In the genomic region with DNA sequence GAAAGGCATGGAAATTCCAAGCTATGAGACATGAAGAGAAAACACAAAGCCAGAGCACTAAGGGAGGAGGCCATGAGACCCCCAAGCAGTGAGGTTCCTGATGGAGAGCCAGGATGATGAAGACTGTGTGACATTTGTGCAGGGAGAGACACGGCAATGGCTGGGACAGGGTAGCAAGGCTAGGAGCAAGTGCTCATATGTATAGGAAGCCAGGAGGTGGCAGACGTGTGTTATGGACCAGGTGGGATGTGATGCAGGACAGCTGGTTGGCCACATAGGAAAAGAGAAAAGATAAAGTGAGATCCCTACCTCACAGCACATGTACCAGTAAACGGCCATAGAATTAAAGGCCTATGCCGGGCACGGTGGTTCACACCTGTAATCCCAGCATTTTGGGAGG, we compare ENCODE assay signal across 28 cellular contexts.
DNase-seq lines count a peak whose midpoint lies in the region; ATAC-seq and TF ChIP-seq lines count a peak whose summit lies in the region.
"Had no signal": no experiment of that assay in that cellular context is flagged by ENCODE, and none has a peak within 500 bp of the region (broad histone marks: within the 10 kb centered on the region; RNA-seq: fewer than 3 reads in every experiment).

No MANE protein-coding gene starts in this region.

- H4K20me1 ChIP-seq in OCI-LY3 (ENCODE audit: insufficient read depth, low read length) = no peaks in the 10 kb centered on the region

- POLR2A ChIA-PET in activated CD4-positive, alpha-beta T cell treated with anti-CD3 and anti-CD28 coated beads for 36 hours (lab: Charles Lee) = no interaction called here

- intact Hi-C loops in activated CD4-positive, alpha-beta T cell treated with anti-CD3 and anti-CD28 coated beads for 36 hours (cut with DNase I, micrococcal nuclease) = no loop called here
- intact Hi-C loops in activated CD4-positive, alpha-beta T cell treated with anti-CD3 and anti-CD28 coated beads, Interleukin-2, amount 10 ng/mL, durations not matched to agents 24 days and 14 days (cut with micrococcal nuclease) = loop anchor here (10.0 kb wide), 1 partner anchor 46 kb away; no protein-coding TSS in a partner anchor
- intact Hi-C loops in dorsolateral prefrontal cortex (cut with DNase I) = loop anchor here (5.0 kb wide), 1 partner anchor 44 kb away; no protein-coding TSS in a partner anchor

- no peak overlapping the region for H3K4me3 ChIP-seq in OCI-LY3 (ENCODE audit: low read length)
- no peak overlapping the region for H3K4me3 ChIP-seq in dorsolateral prefrontal cortex
- H3K4me3 ChIP-seq: ovary, SJSA1, skin epidermis had no signal

- H3K27ac Mint-ChIP-seq in activated CD4-positive, alpha-beta T cell treated with anti-CD3 and anti-CD28 coated beads for 36 hours = no peak overlapping the region
- no peak overlapping the region for H3K27ac Mint-ChIP-seq in activated CD4-positive, alpha-beta T cell treated with anti-CD3 and anti-CD28 coated beads, Interleukin-2, amount 10 ng/mL, durations not matched to agents 24 days and 14 days
- H3K27ac Mint-ChIP-seq: activated T-cell treated with anti-CD3 and anti-CD28 coated beads, Interleukin-2, amount 50 U/mL, for 24 hours; CD14-positive monocyte; HFFc6; nephron progenitor cell; stimulated activated memory B cell treated with anti-CD40 and anti-IgM and Interleukin-4, amounts not matched to agents 10 μg/mL and 1 μg/mL and 100 μg/mL, for 72 hours; T-cell; type B pancreatic cell had no signal

- no peaks in the 10 kb centered on the region for H3K9me3 ChIP-seq in OCI-LY3 (ENCODE audit: insufficient read depth, low read length)
- H3K9me3 ChIP-seq: Caco-2, ovary, SJSA1 had no signal

- no peak for ATAC-seq in activated CD4-positive, alpha-beta T cell treated with anti-CD3 and anti-CD28 coated beads for 36 hours
- ATAC-seq in HG03097 (IDR thresholded peaks at IDR 0.05; ENCODE audit: low FRiP score, unreplicated experiment) (no peak), HG02763 (IDR thresholded peaks at IDR 0.05; ENCODE audit: unreplicated experiment) (no peak), HG02973 (IDR thresholded peaks at IDR 0.05; ENCODE audit: unreplicated experiment) (no peak)
- ATAC-seq: left colon; stimulated activated memory B cell treated with anti-CD40 and anti-IgM and Interleukin-4, amounts not matched to agents 10 μg/mL and 1 μg/mL and 100 μg/mL, for 72 hours; T-cell had no signal

- CTCF ChIA-PET in activated CD4-positive, alpha-beta T cell treated with anti-CD3 and anti-CD28 coated beads for 36 hours (lab: Charles Lee) = interaction anchor here (0.6 to 0.7 kb wide), 2 partner anchors 138 to 176 kb away, joined by 3 read pairs; no protein-coding TSS in a partner anchor

- H3K4me3 Mint-ChIP-seq in activated CD4-positive, alpha-beta T cell treated with anti-CD3 and anti-CD28 coated beads for 36 hours = no peak overlapping the region
- no peak overlapping the region for H3K4me3 Mint-ChIP-seq in activated CD4-positive, alpha-beta T cell treated with anti-CD3 and anti-CD28 coated beads, Interleukin-2, amount 10 ng/mL, durations not matched to agents 24 days and 14 days
- H3K4me3 Mint-ChIP-seq: activated T-cell treated with anti-CD3 and anti-CD28 coated beads, Interleukin-2, amount 50 U/mL, for 24 hours; CD14-positive monocyte; HFFc6; nephron progenitor cell; stimulated activated memory B cell treated with anti-CD40 and anti-IgM and Interleukin-4, amounts not matched to agents 10 μg/mL and 1 μg/mL and 100 μg/mL, for 72 hours; T-cell; type B pancreatic cell had no signal

- H3K4me2 ChIP-seq in OCI-LY3 (ENCODE audit: low read length) = no peak overlapping the region

- peaks cover 10% of the 10 kb centered on the region for H3K36me3 Mint-ChIP-seq in activated CD4-positive, alpha-beta T cell treated with anti-CD3 and anti-CD28 coated beads for 36 hours (ENCODE audit: low read depth)
- no peaks in the 10 kb centered on the region for H3K36me3 Mint-ChIP-seq in activated CD4-positive, alpha-beta T cell treated with anti-CD3 and anti-CD28 coated beads, Interleukin-2, amount 10 ng/mL, durations not matched to agents 24 days and 14 days (ENCODE audit: low read depth)
- H3K36me3 Mint-ChIP-seq: CD14-positive monocyte; stimulated activated memory B cell treated with anti-CD40 and anti-IgM and Interleukin-4, amounts not matched to agents 10 μg/mL and 1 μg/mL and 100 μg/mL, for 72 hours had no signal

- H3K9ac ChIP-seq in OCI-LY3 (ENCODE audit: low read length) = no peak overlapping the region

- no peaks in the 10 kb centered on the region for H3K36me3 ChIP-seq in OCI-LY3 (replicated peaks; ENCODE audit: low read depth, low read length)
- H3K36me3 ChIP-seq: ovary, SJSA1 had no signal

- peaks cover 39% of the 10 kb centered on the region for H3K4me1 Mint-ChIP-seq in activated CD4-positive, alpha-beta T cell treated with anti-CD3 and anti-CD28 coated beads for 36 hours
- H3K4me1 Mint-ChIP-seq in activated CD4-positive, alpha-beta T cell treated with anti-CD3 and anti-CD28 coated beads, Interleukin-2, amount 10 ng/mL, durations not matched to agents 24 days and 14 days = peaks cover 5% of the 10 kb centered on the region
- H3K4me1 Mint-ChIP-seq: stimulated activated memory B cell treated with anti-CD40 and anti-IgM and Interleukin-4, amounts not matched to agents 10 μg/mL and 1 μg/mL and 100 μg/mL, for 72 hours had no signal

- H2AFZ ChIP-seq in OCI-LY3 (ENCODE audit: low read depth, low read length) = no peak overlapping the region

- peaks cover 24% of the 10 kb centered on the region for H3K4me1 ChIP-seq in OCI-LY3 (ENCODE audit: low read length)
- H3K4me1 ChIP-seq: Caco-2, SJSA1 had no signal

- DNase-seq in activated CD4-positive, alpha-beta T cell treated with anti-CD3 and anti-CD28 coated beads for 36 hours = peak; percentile 23
- DNase-seq in activated CD4-positive, alpha-beta T cell treated with anti-CD3 and anti-CD28 coated beads, Interleukin-2, amount 10 ng/mL, durations not matched to agents 24 days and 14 days = no peak
- DNase-seq in dorsolateral prefrontal cortex (no peak), superior temporal gyrus (ENCODE audit: extremely low spot score) (peak; percentile 27)
- DNase-seq: 8988T; activated CD4-positive, alpha-beta T cell treated with anti-CD3 and anti-CD28 coated beads, Interleukin-2, amount 50 U/mL, for 1 hour; activated gamma-delta T cell; activated T-cell treated with anti-CD3 and anti-CD28 coated beads, Interleukin-2, amount 50 U/mL, for 24 hours; DMS53; HFFc6; left colon; NCI-H1436; NCI-H2081 treated with DMSO at 0.1 percent for 48 hours; NCI-H82; nephron progenitor cell; ovary; RPMI8226; T-cell had no signal

- no peak overlapping the region for H3K27ac ChIP-seq in OCI-LY3 (ENCODE audit: low read length)
- H3K27ac ChIP-seq in dorsolateral prefrontal cortex = peak overlapping the region in 41 of 59 donors; percentile 55 to 99 (median 96)
- H3K27ac ChIP-seq: ovary, SJSA1, skin epidermis had no signal

- TF ChIP-seq CTCF in OCI-LY3 (IDR thresholded peaks at IDR 0.05; ENCODE audit: low read depth, low read length) (peak; percentile 55), dorsolateral prefrontal cortex (IDR thresholded peaks at IDR 0.05 in 54 of 56, conservative IDR thresholded peaks at IDR 0.05 in 2 of 56; ENCODE audit: low read depth in 1 of 56, partially characterized antibody in 56 of 56) (peak in 7 of 56 donors; percentile 7 to 26 (median 14))

- H3K79me2 ChIP-seq in OCI-LY3 (ENCODE audit: low read length) = no peaks in the 10 kb centered on the region

- no peaks in the 10 kb centered on the region for H3K9me3 Mint-ChIP-seq in activated CD4-positive, alpha-beta T cell treated with anti-CD3 and anti-CD28 coated beads for 36 hours (ENCODE audit: low read depth)
- H3K9me3 Mint-ChIP-seq in activated CD4-positive, alpha-beta T cell treated with anti-CD3 and anti-CD28 coated beads, Interleukin-2, amount 10 ng/mL, durations not matched to agents 24 days and 14 days = no peaks in the 10 kb centered on the region
- H3K9me3 Mint-ChIP-seq: activated T-cell treated with anti-CD3 and anti-CD28 coated beads, Interleukin-2, amount 50 U/mL, for 24 hours; HFFc6; stimulated activated memory B cell treated with anti-CD40 and anti-IgM and Interleukin-4, amounts not matched to agents 10 μg/mL and 1 μg/mL and 100 μg/mL, for 72 hours; T-cell; type B pancreatic cell had no signal

- no peaks in the 10 kb centered on the region for H3K27me3 Mint-ChIP-seq in activated CD4-positive, alpha-beta T cell treated with anti-CD3 and anti-CD28 coated beads for 36 hours
- no peaks in the 10 kb centered on the region for H3K27me3 Mint-ChIP-seq in activated CD4-positive, alpha-beta T cell treated with anti-CD3 and anti-CD28 coated beads, Interleukin-2, amount 10 ng/mL, durations not matched to agents 24 days and 14 days
- H3K27me3 Mint-ChIP-seq: activated T-cell treated with anti-CD3 and anti-CD28 coated beads, Interleukin-2, amount 50 U/mL, for 24 hours; T-cell; type B pancreatic cell had no signal

- H3K27me3 ChIP-seq in OCI-LY3 (ENCODE audit: low read depth, low read length) (no peaks in the 10 kb centered on the region), dorsolateral prefrontal cortex (no peaks in the 10 kb centered on the region)
- H3K27me3 ChIP-seq: ovary, SJSA1 had no signal

Comparison
In these comparisons a context has a peak if more than half of its experiments do, and no peak if none do; other contexts are left out.
1. DNase-seq: peak in activated CD4-positive, alpha-beta T cell treated with anti-CD3 and anti-CD28 coated beads for 36 hours (single experiment) and superior temporal gyrus (single experiment); none in activated CD4-positive, alpha-beta T cell treated with anti-CD3 and anti-CD28 coated beads, Interleukin-2, amount 10 ng/mL, durations not matched to agents 24 days and 14 days (single experiment) and dorsolateral prefrontal cortex (0 of 10).
2. intact Hi-C loops: an anchor here in activated CD4-positive, alpha-beta T cell treated with anti-CD3 and anti-CD28 coated beads, Interleukin-2, amount 10 ng/mL, durations not matched to agents 24 days and 14 days (10.0 kb wide) and dorsolateral prefrontal cortex (5.0 kb wide); none called in activated CD4-positive, alpha-beta T cell treated with anti-CD3 and anti-CD28 coated beads for 36 hours.